ENCODE assay signal across 13 cellular contexts in genomic region chr5:58075907-58076306, GRCh38.
A peak's percentile ranks its signal among the peaks of the same experiment; 100 is the strongest.
DNase-seq lines count a peak whose midpoint lies in the region; ATAC-seq and TF ChIP-seq lines count a peak whose summit lies in the region.
"Had no signal": no experiment of that assay in that cellular context is flagged by ENCODE, and none has a peak within 500 bp of the region (broad histone marks: within the 10 kb centered on the region; RNA-seq: fewer than 3 reads in every experiment).

No MANE protein-coding gene starts in this region.

- H3K4me2 ChIP-seq in PC-3 (ENCODE audit: low read length): peak overlapping the region; percentile 41; the same call in 1 of the 2 replicates
- no peak overlapping the region for H3K4me2 ChIP-seq in osteoblast (ENCODE audit: insufficient read depth, low read length)
- H3K4me2 ChIP-seq: BLaER1 had no signal

- H3K27ac ChIP-seq in PC-3 (ENCODE audit: low read length): peak overlapping the region; percentile 82
- no peak overlapping the region for H3K27ac ChIP-seq in osteoblast (ENCODE audit: low read depth, low read length)
- H3K27ac ChIP-seq in Peyer's patch: no peak overlapping the region
- H3K27ac ChIP-seq: BLaER1 had no signal

- no peaks in the 10 kb centered on the region for H3K79me2 ChIP-seq in PC-3 (ENCODE audit: low read length)
- no peaks in the 10 kb centered on the region for H3K79me2 ChIP-seq in osteoblast (ENCODE audit: insufficient read depth, low read length)

- H3K36me3 ChIP-seq in PC-3 (ENCODE audit: low read depth, low read length): no peaks in the 10 kb centered on the region
- H3K36me3 ChIP-seq in osteoblast (ENCODE audit: insufficient read depth, low read length): no peaks in the 10 kb centered on the region
- no peaks in the 10 kb centered on the region for H3K36me3 ChIP-seq in Peyer's patch
- H3K36me3 ChIP-seq: BLaER1, HAP-1 had no signal

- POLR2A ChIA-PET in PC-3 (lab: Charles Lee; ENCODE audit: unreplicated experiment): interaction anchor here (0.6 kb wide), 1 partner anchor 108 kb away, joined by 4 read pairs; no protein-coding TSS in a partner anchor

- no peaks in the 10 kb centered on the region for H3K9me2 ChIP-seq in PC-3 (replicated peaks; ENCODE audit: low read length)

- H2AFZ ChIP-seq in PC-3 (ENCODE audit: low read length) (no peak overlapping the region), osteoblast (ENCODE audit: low read length) (no peak overlapping the region)

- H3K4me1 ChIP-seq in PC-3 (ENCODE audit: insufficient read depth, low read length) (peaks cover 30% of the 10 kb centered on the region), osteoblast (ENCODE audit: insufficient read depth, low read length) (no peaks in the 10 kb centered on the region), Peyer's patch (no peaks in the 10 kb centered on the region)
- H3K4me1 ChIP-seq: BLaER1, Caco-2, HAP-1 had no signal

- no peaks in the 10 kb centered on the region for H4K20me1 ChIP-seq in PC-3 (ENCODE audit: low read length)
- no peaks in the 10 kb centered on the region for H4K20me1 ChIP-seq in osteoblast (ENCODE audit: insufficient read depth, low read length)
- H4K20me1 ChIP-seq: BLaER1 had no signal

- ATAC-seq in PC-3: peak; percentile 74

- H3K9ac ChIP-seq in PC-3 (ENCODE audit: low read length): peak overlapping the region; percentile 52; the same call in 1 of the 2 replicates
- H3K9ac ChIP-seq: BLaER1 had no signal

- intact Hi-C loops in PC-3 (cut with micrococcal nuclease): no loop called here

- TF ChIP-seq CTCF in PC-3 (conservative IDR thresholded peaks at IDR 0.05; ENCODE audit: low read depth, low read length) (no peak), osteoblast (IDR thresholded peaks at IDR 0.05; ENCODE audit: extremely low read depth, low read depth, low read length) (no peak), Peyer's patch (IDR thresholded peaks at IDR 0.05) (no peak)

- no TSS peak for BruUV-seq in PC-3 (replicated peaks; lab: Mats Ljungman, UMichigan)

- H3K4me3 ChIP-seq in PC-3 (ENCODE audit: low read length): no peak overlapping the region
- no peak overlapping the region for H3K4me3 ChIP-seq in osteoblast (ENCODE audit: insufficient read depth, low read length)
- no peak overlapping the region for H3K4me3 ChIP-seq in Peyer's patch
- H3K4me3 ChIP-seq: BLaER1, HAP-1 had no signal

- H3K27me3 ChIP-seq in PC-3 (ENCODE audit: low read length) (no peaks in the 10 kb centered on the region), osteoblast (ENCODE audit: insufficient read depth, low read length) (no peaks in the 10 kb centered on the region), Peyer's patch (peaks cover 0 to 3% of the 10 kb centered on the region in 2 donors)
- H3K27me3 ChIP-seq: BLaER1 had no signal

- TF ChIP-seq POLR2A in Peyer's patch (IDR thresholded peaks at IDR 0.05): no peak

- CTCF ChIA-PET in PC-3 (lab: Charles Lee): no interaction called here

- DNase-seq in SIG-M5 treated with dmso at 0.1 percent for 504 hours (lab: John Stamatoyannopoulos, UW; ENCODE audit: unreplicated experiment): peak; percentile 22
- no peak for DNase-seq in SIG-M5 (lab: John Stamatoyannopoulos, UW)
- DNase-seq in DMS53 (lab: John Stamatoyannopoulos, UW): peak; percentile 47
- peak; percentile 75 for DNase-seq in PC-3
- DNase-seq in osteoblast (ENCODE audit: insufficient read length, low spot score, missing footprints): peak; percentile 59
- no peak for DNase-seq in Peyer's patch
- DNase-seq in NCI-H226: no peak
- DNase-seq: AML-193; Caco-2; CD8-positive, alpha-beta memory T cell; HFFc6 had no signal

- H3F3A ChIP-seq in PC-3 (ENCODE audit: low read length, unreplicated experiment): no peaks in the 10 kb centered on the region

- no peaks in the 10 kb centered on the region for H3K9me3 ChIP-seq in PC-3 (ENCODE audit: low read length)
- no peaks in the 10 kb centered on the region for H3K9me3 ChIP-seq in osteoblast (ENCODE audit: low read depth, low read length)
- no peaks in the 10 kb centered on the region for H3K9me3 ChIP-seq in Peyer's patch
- H3K9me3 ChIP-seq: BLaER1, Caco-2, HAP-1 had no signal

Comparison
In these comparisons a context has a peak if more than half of its experiments do, and no peak if none do; other contexts are left out.
1. DNase-seq: peak in SIG-M5 treated with dmso at 0.1 percent for 504 hours (single experiment), DMS53 (single experiment), PC-3 (single experiment) and osteoblast (single experiment); none in SIG-M5 (single experiment), Peyer's patch (0 of 3) and NCI-H226 (single experiment).